ENCODE assay signal across 24 cellular contexts in genomic region chr1:197683895-197684553, GRCh38.
DNase-seq lines count a peak whose midpoint lies in the region; ATAC-seq and TF ChIP-seq lines count a peak whose summit lies in the region.
"Had no signal": no experiment of that assay in that cellular context is flagged by ENCODE, and none has a peak within 500 bp of the region (broad histone marks: within the 10 kb centered on the region; RNA-seq: fewer than 3 reads in every experiment).

No MANE protein-coding gene starts in this region.

- peaks cover 21% of the 10 kb centered on the region for H3K4me1 Mint-ChIP-seq in MCF 10A (ENCODE audit: insufficient read depth, unreplicated experiment)

- peaks cover 9% of the 10 kb centered on the region for H3K9me3 Mint-ChIP-seq in MCF 10A (ENCODE audit: unreplicated experiment)

- no peak for TF ChIP-seq POLR2A in breast epithelium (IDR thresholded peaks at IDR 0.05)

- no peak overlapping the region for H3K4me3 Mint-ChIP-seq in MCF 10A (ENCODE audit: unreplicated experiment)
- H3K4me3 Mint-ChIP-seq: activated naive CD8-positive, alpha-beta T cell treated with anti-CD3 and anti-CD28 coated beads, Interleukin-2, amount 50 U/mL, for 24 hours; dendritic cell treated with granulocyte-macrophage colony-stimulating factor and Interleukin-4, amounts not matched to agents 40 ng/mL and 50 ng/mL, for 4 days; memory B cell; naive B cell had no signal

- POLR2A ChIA-PET in MCF 10A (lab: Yijun Ruan, JAX), result interaction anchor here (0.6 to 2.1 kb wide), 7 partner anchors 9 to 483 kb away, joined by 3 to 7 read pairs (median 4); no protein-coding TSS in a partner anchor

- H3K4me1 ChIP-seq in breast epithelium, result no peaks in the 10 kb centered on the region
- H3K4me1 ChIP-seq: A549; BLaER1 treated with 17β-estradiol and CSF1 and Interleukin-3, amounts not matched to agents 10 nM and 100 nM had no signal

- intact Hi-C loops in MCF 10A (cut with micrococcal nuclease) (no loop called here), breast epithelium (cut with DNase I; ENCODE audit: low total_unique reads) (no loop called here)

- H3K4me3 ChIP-seq in breast epithelium, result no peak overlapping the region
- H3K4me3 ChIP-seq: A549; BLaER1 treated with 17β-estradiol and CSF1 and Interleukin-3, amounts not matched to agents 10 nM and 100 nM had no signal

- H3K27ac Mint-ChIP-seq in MCF 10A (ENCODE audit: low read depth, unreplicated experiment), result peak overlapping the region; percentile 55
- H3K27ac Mint-ChIP-seq: activated naive CD8-positive, alpha-beta T cell treated with anti-CD3 and anti-CD28 coated beads, Interleukin-2, amount 50 U/mL, for 24 hours; dendritic cell treated with granulocyte-macrophage colony-stimulating factor and Interleukin-4, amounts not matched to agents 40 ng/mL and 50 ng/mL, for 4 days; memory B cell; naive B cell had no signal

- H3K27me3 ChIP-seq in breast epithelium, result no peaks in the 10 kb centered on the region
- H3K27me3 ChIP-seq: BLaER1 treated with 17β-estradiol and CSF1 and Interleukin-3, amounts not matched to agents 10 nM and 100 nM had no signal

- H3K9me3 ChIP-seq in breast epithelium, result peaks cover 0 to 12% of the 10 kb centered on the region in 2 donors

- no TSS peak for BruUV-seq in MCF 10A (replicated peaks; lab: Mats Ljungman, UMichigan)

- peak; percentile 70 for DNase-seq in MCF 10A (ENCODE audit: unreplicated experiment)
- DNase-seq in breast epithelium (ENCODE audit: low spot score in 2 of 2), result no peak
- DNase-seq in RPMI7951 (ENCODE audit: low read depth), result peak; percentile 70
- DNase-seq in fibroblast of peridontal ligament (ENCODE audit: extremely low read depth), result peak; percentile 38
- no peak for DNase-seq in ureter (ENCODE audit: low spot score)
- DNase-seq in NCI-H128 (lab: John Stamatoyannopoulos, UW; ENCODE audit: unreplicated experiment), result no peak
- DNase-seq in stimulated activated CD4-positive, alpha-beta T cell treated with anti-CD3 and anti-CD28 coated beads, Interleukin-4, amount 100 ng/mL, for 1 hour, result no peak
- DNase-seq: activated CD4-positive, alpha-beta T cell treated with anti-CD3 and anti-CD28 coated beads, Interleukin-2, amount 50 U/mL, for 1 hour; activated effector memory CD4-positive, alpha-beta T cell treated with Interleukin-2 at 50 U/mL for 16 hours; activated naive CD8-positive, alpha-beta T cell treated with anti-CD3 and anti-CD28 coated beads, Interleukin-2, amount 50 U/mL, for 24 hours; GF-D8; hypothalamus; KG1; naive B cell; NCI-H2029 treated with DMSO at 0.1 percent for 48 hours; NCI-H774; right cardiac atrium; SHP77 treated with DMSO at 0.1 percent for 48 hours; stimulated activated CD4-positive, alpha-beta T cell treated with anti-CD3 and anti-CD28 coated beads, Interleukin-15, amount 100 ng/mL, for 24 hours had no signal

- TF ChIP-seq CTCF in MCF 10A (IDR thresholded peaks at IDR 0.05; ENCODE audit: unreplicated experiment) (no peak), breast epithelium (IDR thresholded peaks at IDR 0.05) (no peak)

- H3K36me3 ChIP-seq in breast epithelium, result no peaks in the 10 kb centered on the region

- peaks cover 6% of the 10 kb centered on the region for H3K36me3 Mint-ChIP-seq in MCF 10A (ENCODE audit: insufficient read depth, unreplicated experiment)

- CTCF ChIA-PET in MCF 10A (lab: Yijun Ruan, JAX), result interaction anchor here (0.9 to 2.4 kb wide), 4 partner anchors 9 to 240 kb away, joined by 3 to 11 read pairs (median 4); no protein-coding TSS in a partner anchor

- H3K27ac ChIP-seq in breast epithelium, result no peak overlapping the region
- H3K27ac ChIP-seq: A549; BLaER1 treated with 17β-estradiol and CSF1 and Interleukin-3, amounts not matched to agents 10 nM and 100 nM had no signal

- ATAC-seq in GM21515 (IDR thresholded peaks at IDR 0.05; ENCODE audit: unreplicated experiment), result no peak
- ATAC-seq: A549; activated naive CD8-positive, alpha-beta T cell treated with anti-CD3 and anti-CD28 coated beads, Interleukin-2, amount 50 U/mL, for 24 hours had no signal

- no peaks in the 10 kb centered on the region for H3K27me3 Mint-ChIP-seq in MCF 10A (ENCODE audit: insufficient read depth, unreplicated experiment)
- H3K27me3 Mint-ChIP-seq: activated naive CD8-positive, alpha-beta T cell treated with anti-CD3 and anti-CD28 coated beads, Interleukin-2, amount 50 U/mL, for 24 hours; dendritic cell treated with granulocyte-macrophage colony-stimulating factor and Interleukin-4, amounts not matched to agents 40 ng/mL and 50 ng/mL, for 4 days; memory B cell; naive B cell had no signal

Comparison
In these comparisons a context has a peak if more than half of its experiments do, and no peak if none do; other contexts are left out.
1. DNase-seq: peak in MCF 10A (single experiment), RPMI7951 (single experiment) and fibroblast of peridontal ligament (single experiment); none in breast epithelium (0 of 2), ureter (single experiment), NCI-H128 (single experiment) and stimulated activated CD4-positive, alpha-beta T cell treated with anti-CD3 and anti-CD28 coated beads, Interleukin-4, amount 100 ng/mL, for 1 hour (single experiment).